ENCODE assay signal across 16 cellular contexts in the genomic region with DNA sequence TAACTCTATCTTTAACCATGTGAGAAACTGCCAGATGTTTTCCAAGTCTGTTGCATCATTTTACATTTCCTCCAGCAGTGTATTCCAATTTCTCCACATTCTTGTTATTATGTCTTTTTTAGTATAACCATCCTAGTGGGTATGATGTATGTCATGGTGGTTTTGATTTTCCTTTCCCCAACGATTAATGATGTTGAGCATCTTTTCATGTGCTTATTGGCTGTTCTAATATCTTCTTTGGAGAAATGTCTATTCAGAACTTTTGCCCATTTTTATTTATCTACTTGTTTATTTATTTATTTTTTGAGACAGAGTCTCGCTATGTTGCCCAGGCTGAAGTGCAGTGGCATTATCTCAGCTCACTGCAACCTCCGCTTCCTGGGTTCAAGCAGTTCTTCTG.
"Had no signal": no experiment of that assay in that cellular context is flagged by ENCODE, and none has a peak within 500 bp of the region (broad histone marks: within the 10 kb centered on the region; RNA-seq: fewer than 3 reads in every experiment).

No MANE protein-coding gene starts in this region.

- H3K9me3 Mint-ChIP-seq: memory B cell, neural progenitor cell had no signal

- H3K9me3 ChIP-seq: ascending aorta, heart left ventricle, left ventricle myocardium inferior, ovary, testis had no signal

- H3K4me3 ChIP-seq: ascending aorta, heart left ventricle, left ventricle myocardium inferior, neural progenitor cell, ovary had no signal

- H3K36me3 ChIP-seq: ascending aorta, ovary had no signal

- H3K4me2 ChIP-seq: neural progenitor cell had no signal

- H3K27ac ChIP-seq: left ventricle myocardium inferior, neural progenitor cell, ovary, testis, VCaP had no signal

- H3K4me3 Mint-ChIP-seq: memory B cell had no signal

- H2AFZ ChIP-seq: neural progenitor cell had no signal

- H3K27ac Mint-ChIP-seq: memory B cell, neural progenitor cell had no signal

- H3K27me3 Mint-ChIP-seq: activated naive CD8-positive, alpha-beta T cell treated with anti-CD3 and anti-CD28 coated beads, Interleukin-2, amount 10 ng/mL, durations not matched to agents 7 days and 5 days; memory B cell; stimulated activated naive CD8-positive, alpha-beta T cell treated with anti-CD3 and anti-CD28 coated beads, Interleukin-15, amount 100 ng/mL, for 72 hours had no signal

- H3K27me3 ChIP-seq: ascending aorta, neural progenitor cell, ovary, testis had no signal

- H3K9ac ChIP-seq: neural progenitor cell had no signal

- ATAC-seq: heart left ventricle; stimulated activated naive CD8-positive, alpha-beta T cell treated with anti-CD3 and anti-CD28 coated beads, Interleukin-15, amount 100 ng/mL, for 72 hours had no signal

- DNase-seq: activated effector memory CD4-positive, alpha-beta T cell treated with anti-CD3 and anti-CD28 coated beads, Interleukin-2, amount 50 U/mL, for 16 hours; activated naive CD8-positive, alpha-beta T cell treated with anti-CD3 and anti-CD28 coated beads, Interleukin-2, amount 10 ng/mL, durations not matched to agents 7 days and 5 days; activated T-cell treated with anti-CD3 and anti-CD28 coated beads for 4 hours; effector CD4-positive, alpha-beta T cell; foreskin melanocyte; heart left ventricle; left ventricle myocardium inferior; ovary; stimulated activated CD4-positive, alpha-beta T cell treated with anti-CD3 and anti-CD28 coated beads, Interleukin-2, amount 100 ng/mL, for 48 hours; stimulated activated naive CD8-positive, alpha-beta T cell treated with anti-CD3 and anti-CD28 coated beads, Interleukin-15, amount 100 ng/mL, for 72 hours; SW 1271; testis had no signal
